In the genomic region with DNA sequence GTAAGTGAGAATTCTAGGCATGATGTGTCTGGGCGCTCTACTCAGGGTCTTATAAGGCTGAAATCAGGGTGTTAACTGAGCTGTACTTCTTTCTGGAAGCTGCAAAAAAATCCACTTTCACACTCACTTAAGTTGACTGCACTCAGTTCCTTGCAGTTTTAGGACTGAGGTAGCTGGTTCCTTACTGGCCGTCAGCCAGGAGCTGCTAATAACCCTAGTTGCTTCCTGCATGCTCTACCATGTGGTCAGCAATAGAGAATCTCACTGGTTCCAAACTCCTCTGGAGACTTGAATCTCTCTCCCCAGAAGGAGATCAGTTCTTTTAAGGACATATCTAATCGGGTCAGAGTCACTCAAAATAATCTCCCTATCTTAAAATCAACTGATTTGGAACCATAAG, we compare ENCODE assay signal across 1 cellular context.
TF ChIP-seq lines count a peak whose summit lies in the region.

No MANE protein-coding gene starts in this region.

TF ChIP-seq in HepG2, 621 proteins besides CTCF, POLR2A, EP300 and RAD21 (continued from another document):
- TF ChIP-seq, protein P1, sequence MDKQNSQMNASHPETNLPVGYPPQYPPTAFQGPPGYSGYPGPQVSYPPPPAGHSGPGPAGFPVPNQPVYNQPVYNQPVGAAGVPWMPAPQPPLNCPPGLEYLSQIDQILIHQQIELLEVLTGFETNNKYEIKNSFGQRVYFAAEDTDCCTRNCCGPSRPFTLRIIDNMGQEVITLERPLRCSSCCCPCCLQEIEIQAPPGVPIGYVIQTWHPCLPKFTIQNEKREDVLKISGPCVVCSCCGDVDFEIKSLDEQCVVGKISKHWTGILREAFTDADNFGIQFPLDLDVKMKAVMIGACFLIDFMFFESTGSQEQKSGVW (CRISPR knock-in tag; IDR thresholded peaks at IDR 0.05; ENCODE audit: borderline replicate concordance), result no peak
- no peak for TF ChIP-seq MBNL3 (CRISPR knock-in tag; conservative IDR thresholded peaks at IDR 0.05)
- TF ChIP-seq HCFC1 (IDR thresholded peaks at IDR 0.05; ENCODE audit: low read depth, low read length), result no peak
- no peak for TF ChIP-seq ZNF337 (CRISPR knock-in tag; IDR thresholded peaks at IDR 0.05; ENCODE audit: borderline replicate concordance, low read depth)
- TF ChIP-seq, protein P2, sequence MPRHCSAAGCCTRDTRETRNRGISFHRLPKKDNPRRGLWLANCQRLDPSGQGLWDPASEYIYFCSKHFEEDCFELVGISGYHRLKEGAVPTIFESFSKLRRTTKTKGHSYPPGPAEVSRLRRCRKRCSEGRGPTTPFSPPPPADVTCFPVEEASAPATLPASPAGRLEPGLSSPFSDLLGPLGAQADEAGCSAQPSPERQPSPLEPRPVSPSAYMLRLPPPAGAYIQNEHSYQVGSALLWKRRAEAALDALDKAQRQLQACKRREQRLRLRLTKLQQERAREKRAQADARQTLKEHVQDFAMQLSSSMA (CRISPR knock-in tag; IDR thresholded peaks at IDR 0.05), result no peak
- no peak for TF ChIP-seq ZSCAN9 (CRISPR knock-in tag; IDR thresholded peaks at IDR 0.05; ENCODE audit: borderline replicate concordance)
- TF ChIP-seq, protein P3, sequence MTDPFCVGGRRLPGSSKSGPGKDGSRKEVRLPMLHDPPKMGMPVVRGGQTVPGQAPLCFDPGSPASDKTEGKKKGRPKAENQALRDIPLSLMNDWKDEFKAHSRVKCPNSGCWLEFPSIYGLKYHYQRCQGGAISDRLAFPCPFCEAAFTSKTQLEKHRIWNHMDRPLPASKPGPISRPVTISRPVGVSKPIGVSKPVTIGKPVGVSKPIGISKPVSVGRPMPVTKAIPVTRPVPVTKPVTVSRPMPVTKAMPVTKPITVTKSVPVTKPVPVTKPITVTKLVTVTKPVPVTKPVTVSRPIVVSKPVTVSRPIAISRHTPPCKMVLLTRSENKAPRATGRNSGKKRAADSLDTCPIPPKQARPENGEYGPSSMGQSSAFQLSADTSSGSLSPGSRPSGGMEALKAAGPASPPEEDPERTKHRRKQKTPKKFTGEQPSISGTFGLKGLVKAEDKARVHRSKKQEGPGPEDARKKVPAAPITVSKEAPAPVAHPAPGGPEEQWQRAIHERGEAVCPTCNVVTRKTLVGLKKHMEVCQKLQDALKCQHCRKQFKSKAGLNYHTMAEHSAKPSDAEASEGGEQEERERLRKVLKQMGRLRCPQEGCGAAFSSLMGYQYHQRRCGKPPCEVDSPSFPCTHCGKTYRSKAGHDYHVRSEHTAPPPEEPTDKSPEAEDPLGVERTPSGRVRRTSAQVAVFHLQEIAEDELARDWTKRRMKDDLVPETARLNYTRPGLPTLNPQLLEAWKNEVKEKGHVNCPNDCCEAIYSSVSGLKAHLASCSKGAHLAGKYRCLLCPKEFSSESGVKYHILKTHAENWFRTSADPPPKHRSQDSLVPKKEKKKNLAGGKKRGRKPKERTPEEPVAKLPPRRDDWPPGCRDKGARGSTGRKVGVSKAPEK (CRISPR knock-in tag; IDR thresholded peaks at IDR 0.05; ENCODE audit: borderline replicate concordance), result no peak
- TF ChIP-seq PAF1 (CRISPR knock-in tag; IDR thresholded peaks at IDR 0.05), result no peak
- no peak for TF ChIP-seq SP1 (IDR thresholded peaks at IDR 0.05)
- no peak for TF ChIP-seq SP1 (CRISPR knock-in tag; IDR thresholded peaks at IDR 0.05)
- TF ChIP-seq MAZ (IDR thresholded peaks at IDR 0.05; ENCODE audit: borderline replicate concordance, low read depth, low read length), result no peak
- no peak for TF ChIP-seq MAZ (CRISPR knock-in tag; IDR thresholded peaks at IDR 0.05; ENCODE audit: low read depth)
- TF ChIP-seq, protein P4, sequence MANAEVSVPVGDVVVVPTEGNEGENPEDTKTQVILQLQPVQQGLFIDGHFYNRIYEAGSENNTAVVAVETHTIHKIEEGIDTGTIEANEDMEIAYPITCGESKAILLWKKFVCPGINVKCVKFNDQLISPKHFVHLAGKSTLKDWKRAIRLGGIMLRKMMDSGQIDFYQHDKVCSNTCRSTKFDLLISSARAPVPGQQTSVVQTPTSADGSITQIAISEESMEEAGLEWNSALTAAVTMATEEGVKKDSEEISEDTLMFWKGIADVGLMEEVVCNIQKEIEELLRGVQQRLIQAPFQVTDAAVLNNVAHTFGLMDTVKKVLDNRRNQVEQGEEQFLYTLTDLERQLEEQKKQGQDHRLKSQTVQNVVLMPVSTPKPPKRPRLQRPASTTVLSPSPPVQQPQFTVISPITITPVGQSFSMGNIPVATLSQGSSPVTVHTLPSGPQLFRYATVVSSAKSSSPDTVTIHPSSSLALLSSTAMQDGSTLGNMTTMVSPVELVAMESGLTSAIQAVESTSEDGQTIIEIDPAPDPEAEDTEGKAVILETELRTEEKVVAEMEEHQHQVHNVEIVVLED (CRISPR knock-in tag; IDR thresholded peaks at IDR 0.05; ENCODE audit: borderline replicate concordance), result no peak
- TF ChIP-seq ZNF672 (CRISPR knock-in tag; IDR thresholded peaks at IDR 0.05), result no peak
- TF ChIP-seq MBD4 (IDR thresholded peaks at IDR 0.05; ENCODE audit: borderline replicate concordance, low read length), result no peak
